8 cellular contexts compared by ENCODE assay signal in genomic region chr11:9384535-9385287, GRCh38. TPM values are rescaled to one million over a fixed set of nuclear protein-coding genes. Genes with fewer than 3 reads are reported as not detected.
DNase-seq lines count a peak whose midpoint lies in the region; TF ChIP-seq lines count a peak whose summit lies in the region.

TSS of gene IPO7 (plus strand) at chr11:9384652. CDS start at chr11:9384764, 112 bp downstream.

- no peak within 1 kb of the TSS for H2AFZ ChIP-seq in H9 (ENCODE audit: low read length)

- no peak within 1 kb of the TSS for H4K8ac ChIP-seq in H9 (replicated peaks; ENCODE audit: insufficient read length, low read depth, low read length)

- H3K79me2 ChIP-seq in H9 (ENCODE audit: insufficient read depth, low read length): peaks cover 40% of the 10 kb centered on the region

- H3K14ac ChIP-seq in H9 (ENCODE audit: insufficient read depth, low read length): peak within 1 kb of the TSS; percentile 98

- H3K27ac Mint-ChIP-seq in H9: peak within 1 kb of the TSS; percentile 94 to 99 (median 97)
- H3K27ac Mint-ChIP-seq in activated naive CD4-positive, alpha-beta T cell treated with anti-CD3 and anti-CD28 coated beads for 36 hours: peak within 1 kb of the TSS; percentile 83

- H3K27ac ChIP-seq in H9 (ENCODE audit: insufficient read length, low read depth, low read length) (no peak within 1 kb of the TSS), temporal lobe (ENCODE audit: low read depth, low read length) (peak within 1 kb of the TSS; percentile 82)

- peak within 1 kb of the TSS; percentile 96 to 97 for H3K4me3 Mint-ChIP-seq in H9
- H3K4me3 Mint-ChIP-seq in activated naive CD4-positive, alpha-beta T cell treated with anti-CD3 and anti-CD28 coated beads for 36 hours: peak within 1 kb of the TSS; percentile 92

- H4K91ac ChIP-seq in H9 (ENCODE audit: insufficient read length, low read depth, low read length): no peak within 1 kb of the TSS

- H3K79me1 ChIP-seq in H9 (ENCODE audit: insufficient read depth, low read depth, low read length, poor library complexity, severe bottlenecking): no peaks in the 10 kb centered on the region

- H2AK5ac ChIP-seq in H9 (ENCODE audit: insufficient read length, low read length): no peak within 1 kb of the TSS

- peak within 1 kb of the TSS; percentile 94 for H3K9ac ChIP-seq in H9 (ENCODE audit: extremely low read depth, insufficient read length, low read length)

- peak within 1 kb of the TSS; percentile 79 for H3K4ac ChIP-seq in H9 (ENCODE audit: low read depth, low read length)

- no peak within 1 kb of the TSS for H2BK15ac ChIP-seq in H9 (ENCODE audit: low read depth, low read length)

- H3K18ac ChIP-seq in H9 (ENCODE audit: insufficient read length, low read depth, low read length): peak within 1 kb of the TSS; percentile 93

- H3K9me3 ChIP-seq in H9 (ENCODE audit: control insufficient read depth, low read depth, low read length): no peaks in the 10 kb centered on the region

- no peaks in the 10 kb centered on the region for H4K20me1 ChIP-seq in H9 (ENCODE audit: control insufficient read depth, insufficient read depth, insufficient read length)

- H3K23ac ChIP-seq in H9 (ENCODE audit: insufficient read length, low read depth, low read length): no peak within 1 kb of the TSS

- no peak within 1 kb of the TSS for H2BK5ac ChIP-seq in H9 (ENCODE audit: insufficient read length, low read length)

- CTCF ChIA-PET in activated naive CD4-positive, alpha-beta T cell treated with anti-CD3 and anti-CD28 coated beads for 36 hours (lab: Charles Lee): interaction anchor here (0.6 to 1.5 kb wide), 5 partner anchors 11 to 161 kb away, joined by 3 to 4 read pairs (median 3); no protein-coding TSS in a partner anchor

- no peak; the same call in 2 of the 3 replicates for TF ChIP-seq CTCF in H9 (conservative IDR thresholded peaks at IDR 0.05)

- peaks cover 23 to 35% of the 10 kb centered on the region in 2 experiments for H3K4me1 Mint-ChIP-seq in H9
- peaks cover 36% of the 10 kb centered on the region for H3K4me1 Mint-ChIP-seq in activated naive CD4-positive, alpha-beta T cell treated with anti-CD3 and anti-CD28 coated beads for 36 hours (ENCODE audit: low read depth)

- H2BK20ac ChIP-seq in H9 (ENCODE audit: low read depth, low read length, poor library complexity, severe bottlenecking): no peak within 1 kb of the TSS

- no CpG with 5 or more reads among the region's 69 CpGs for WGBS in H9 (ENCODE audit: extremely low coverage, insufficient read length, low lambda C conversion rate)

- intact Hi-C loops in activated naive CD4-positive, alpha-beta T cell treated with anti-CD3 and anti-CD28 coated beads for 36 hours (cut with micrococcal nuclease): loop anchor here (1.0 to 5.0 kb wide), 5 partner anchors 20 to 120 kb away; partner anchors contain the start of gene TMEM41B

- H3K9me3 Mint-ChIP-seq in H9: peaks cover 2 to 9% of the 10 kb centered on the region in 2 experiments; a peak in 2 of 5 replicates
- H3K9me3 Mint-ChIP-seq in activated naive CD4-positive, alpha-beta T cell treated with anti-CD3 and anti-CD28 coated beads for 36 hours: no peaks in the 10 kb centered on the region

- no peaks in the 10 kb centered on the region for H3K23me2 ChIP-seq in H9 (ENCODE audit: insufficient read length, low read depth, low read length, poor library complexity, severe bottlenecking)

- no peaks in the 10 kb centered on the region for H3K27me3 Mint-ChIP-seq in H9 (ENCODE audit: low read depth)
- H3K27me3 Mint-ChIP-seq in activated naive CD4-positive, alpha-beta T cell treated with anti-CD3 and anti-CD28 coated beads for 36 hours (ENCODE audit: low read depth): no peaks in the 10 kb centered on the region

- H4K5ac ChIP-seq in H9 (ENCODE audit: insufficient read length, low read depth, low read length): no peak within 1 kb of the TSS

- H2BK120ac ChIP-seq in H9 (ENCODE audit: low read depth, low read length, poor library complexity, severe bottlenecking): no peak within 1 kb of the TSS

- H3K36me3 Mint-ChIP-seq in H9 (ENCODE audit: insufficient read depth in 1 of 3, low read depth in 3 of 3): peaks cover 11 to 34% (median 15%) of the 10 kb centered on the region in 3 experiments; a peak in 6 of 7 replicates
- peaks cover 24% of the 10 kb centered on the region for H3K36me3 Mint-ChIP-seq in activated naive CD4-positive, alpha-beta T cell treated with anti-CD3 and anti-CD28 coated beads for 36 hours (ENCODE audit: low read depth)

- no peaks in the 10 kb centered on the region for H3K27me3 ChIP-seq in H9 (ENCODE audit: insufficient read depth, low read length)

- no peak within 1 kb of the TSS for H2BK12ac ChIP-seq in H9 (ENCODE audit: insufficient read length, low read depth, low read length)

- peak within 1 kb of the TSS; percentile 75 for H3K4me2 ChIP-seq in H9 (ENCODE audit: insufficient read depth, insufficient read length, low read length)

- DNase-seq in GDM1 (lab: John Stamatoyannopoulos, UW): peak; percentile 84
- DNase-seq in H9: peak; percentile 92
- DNase-seq in M059J (ENCODE audit: low read depth): peak; percentile 93
- peak; percentile 92 for DNase-seq in SK-N-DZ (ENCODE audit: low spot score)
- DNase-seq in activated naive CD4-positive, alpha-beta T cell treated with anti-CD3 and anti-CD28 coated beads for 36 hours: peak; percentile 94
- peak; percentile 91 for DNase-seq in germinal center (ENCODE audit: low spot score)
- peak; percentile 89 for DNase-seq in occipital lobe (lab: John Stamatoyannopoulos, UW)

- no peak within 1 kb of the TSS for H3T11ph ChIP-seq in H9 (ENCODE audit: low read length)

- H3K56ac ChIP-seq in H9 (ENCODE audit: insufficient read length, low read depth, low read length): no peak within 1 kb of the TSS

- no peaks in the 10 kb centered on the region for H3K4me1 ChIP-seq in H9 (ENCODE audit: insufficient read depth, low read length)

RNA-seq across cellular contexts. Expression of gene IPO7, which starts in this region (rescaled TPM):
- total RNA-seq in H9 (2021) (192 and 205 TPM in 2 replicates), occipital lobe (216 TPM), temporal lobe (245 TPM)
- total RNA-seq in M059J (2014; rRNA removed; shearing (Covaris generic)): 85.6 and 108 TPM in 2 replicates
- 125 and 135 TPM in 2 replicates for polyA plus RNA-seq in SK-N-DZ (2014; cell fraction: cytosol; rRNA removed)
- 109 and 150 TPM in 2 replicates for polyA plus RNA-seq in SK-N-DZ (2014; cell fraction: nucleus; rRNA removed)
- 100 to 1,000 TPM; 164 to 177 TPM for total RNA-seq in activated naive CD4-positive, alpha-beta T cell treated with anti-CD3 and anti-CD28 coated beads for 36 hours
